ENCODE assay signal across 8 cellular contexts in the genomic region with DNA sequence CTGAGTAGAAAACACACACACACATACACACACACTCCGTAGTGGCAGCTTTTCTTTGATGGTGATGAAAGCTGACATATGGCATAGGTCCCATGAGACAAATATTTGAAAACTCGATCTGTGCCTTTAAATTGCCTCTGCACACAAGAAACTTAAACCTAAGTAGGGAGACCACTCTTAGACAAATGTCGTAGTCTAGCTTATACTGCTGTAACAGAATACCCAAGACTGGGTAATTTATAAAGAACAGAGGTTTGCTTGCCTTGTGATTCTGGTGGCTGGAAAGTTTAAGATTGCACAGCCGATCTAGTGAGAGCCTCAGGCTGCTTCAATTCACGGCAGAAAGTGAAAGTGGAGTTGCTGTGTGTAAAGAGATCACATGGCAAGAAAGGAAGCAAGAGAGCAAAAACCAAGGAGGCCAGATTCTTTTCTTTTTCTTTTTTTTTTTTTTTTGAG.
A peak's percentile ranks its signal among the peaks of the same experiment; 100 is the strongest.
DNase-seq lines count a peak whose midpoint lies in the region; ATAC-seq and TF ChIP-seq lines count a peak whose summit lies in the region.

No MANE protein-coding gene starts in this region.

- no peaks in the 10 kb centered on the region for H3K9me3 Mint-ChIP-seq in dendritic cell treated with granulocyte-macrophage colony-stimulating factor and Interleukin-4, amounts not matched to agents 40 ng/mL and 50 ng/mL, for 4 days

- no peaks in the 10 kb centered on the region for H3K27me3 Mint-ChIP-seq in dendritic cell treated with granulocyte-macrophage colony-stimulating factor and Interleukin-4, amounts not matched to agents 40 ng/mL and 50 ng/mL, for 4 days

- no peaks in the 10 kb centered on the region for H3K36me3 Mint-ChIP-seq in dendritic cell treated with granulocyte-macrophage colony-stimulating factor and Interleukin-4, amounts not matched to agents 40 ng/mL and 50 ng/mL, for 4 days (ENCODE audit: low read depth)

- peak overlapping the region; percentile 58 for H3K4me3 Mint-ChIP-seq in dendritic cell treated with granulocyte-macrophage colony-stimulating factor and Interleukin-4, amounts not matched to agents 40 ng/mL and 50 ng/mL, for 4 days

- no peak for TF ChIP-seq CTCF in omental fat pad (IDR thresholded peaks at IDR 0.05)

- H3K27ac Mint-ChIP-seq in dendritic cell treated with granulocyte-macrophage colony-stimulating factor and Interleukin-4, amounts not matched to agents 40 ng/mL and 50 ng/mL, for 4 days: peak overlapping the region; percentile 37

- peak; percentile 71 for ATAC-seq in GM21786 (IDR thresholded peaks at IDR 0.05; ENCODE audit: unreplicated experiment)
- ATAC-seq in omental fat pad (ENCODE audit: low FRiP score): peak; percentile 66

- intact Hi-C loops in dendritic cell treated with granulocyte-macrophage colony-stimulating factor and Interleukin-4, amounts not matched to agents 40 ng/mL and 50 ng/mL, for 4 days (cut with micrococcal nuclease): no loop called here

- DNase-seq in GM04503 (ENCODE audit: low read depth) (peak; percentile 1), NCI-H1694 (lab: John Stamatoyannopoulos, UW) (peak; percentile 54), omental fat pad (ENCODE audit: low spot score) (no peak), GDM1 (lab: John Stamatoyannopoulos, UW) (no peak), NCI-H2196 (lab: John Stamatoyannopoulos, UW; ENCODE audit: unreplicated experiment) (no peak), NCI-H146 (lab: John Stamatoyannopoulos, UW) (no peak)

- H3K4me1 Mint-ChIP-seq in dendritic cell treated with granulocyte-macrophage colony-stimulating factor and Interleukin-4, amounts not matched to agents 40 ng/mL and 50 ng/mL, for 4 days (ENCODE audit: low read depth): peaks cover 31% of the 10 kb centered on the region

Comparison
In these comparisons a context has a peak if more than half of its experiments do, and no peak if none do; other contexts are left out.
1. DNase-seq: peak in GM04503 (single experiment) and NCI-H1694 (single experiment); none in omental fat pad (single experiment), GDM1 (single experiment), NCI-H2196 (single experiment) and NCI-H146 (single experiment).